8 cellular contexts compared by ENCODE assay signal in the genomic region with DNA sequence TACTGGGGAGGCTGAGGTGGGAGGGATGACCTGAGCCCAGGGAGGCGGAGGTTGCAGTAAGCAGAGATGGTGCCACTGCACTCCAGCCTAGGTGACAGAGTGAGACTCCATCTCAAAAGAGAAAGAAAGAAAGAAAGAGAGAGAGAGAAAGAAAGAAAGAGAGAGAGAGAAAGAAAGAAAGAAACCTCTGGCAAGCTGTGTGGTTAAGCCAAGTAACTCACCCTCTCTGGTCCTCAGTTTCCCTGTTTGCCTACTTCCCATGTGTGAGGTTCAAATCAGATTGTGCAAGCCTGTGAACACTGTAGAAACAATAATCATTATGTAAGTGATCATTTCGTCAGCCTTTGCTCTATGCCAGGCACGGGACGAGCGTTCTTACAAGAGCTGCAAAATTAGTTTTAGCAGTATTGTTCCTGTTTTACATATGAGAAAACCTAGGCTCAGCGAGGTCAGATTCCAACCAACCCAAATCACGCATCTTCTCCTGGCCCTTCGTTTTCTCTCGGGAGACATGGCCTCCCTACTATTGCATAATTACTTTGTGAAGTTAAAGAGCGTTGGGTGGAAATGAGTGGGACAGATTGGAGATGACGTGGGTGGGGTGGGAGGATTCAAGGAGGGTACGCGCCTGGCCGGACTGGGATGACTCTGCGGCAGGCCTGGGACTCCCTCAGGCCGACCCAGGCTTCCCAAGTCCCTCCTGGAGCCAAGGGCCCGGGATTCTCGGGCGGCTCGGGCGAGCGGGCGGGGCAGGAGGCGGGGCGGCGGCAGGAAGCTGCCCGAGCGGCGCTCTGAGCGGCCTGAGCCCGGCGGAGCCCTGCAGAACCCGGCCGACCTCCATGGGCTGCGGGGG. TPM values are rescaled to one million over a fixed set of nuclear protein-coding genes. Genes with fewer than 3 reads are reported as not detected.
DNase-seq lines count a peak whose midpoint lies in the region; ATAC-seq, FAIRE-seq and TF ChIP-seq lines count a peak whose summit lies in the region.

A gene with protein sequence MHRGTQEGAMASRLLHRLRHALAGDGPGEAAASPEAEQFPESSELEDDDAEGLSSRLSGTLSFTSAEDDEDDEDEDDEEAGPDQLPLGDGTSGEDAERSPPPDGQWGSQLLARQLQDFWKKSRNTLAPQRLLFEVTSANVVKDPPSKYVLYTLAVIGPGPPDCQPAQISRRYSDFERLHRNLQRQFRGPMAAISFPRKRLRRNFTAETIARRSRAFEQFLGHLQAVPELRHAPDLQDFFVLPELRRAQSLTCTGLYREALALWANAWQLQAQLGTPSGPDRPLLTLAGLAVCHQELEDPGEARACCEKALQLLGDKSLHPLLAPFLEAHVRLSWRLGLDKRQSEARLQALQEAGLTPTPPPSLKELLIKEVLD (plus strand): TSS at position 770 of the 853 bp plus-strand sequence. CDS start 121 bp downstream, outside the sequence.

- POLR2A ChIA-PET in Panc1 (lab: Charles Lee): interaction anchor here (0.6 kb wide), 1 partner anchor 610 kb away, joined by 4 read pairs; no protein-coding TSS in a partner anchor

- H3K9me3 ChIP-seq in Panc1 (ENCODE audit: control insufficient read depth, insufficient read depth, low read depth, low read length) (no peaks in the 10 kb centered on the region), astrocyte (ENCODE audit: insufficient read depth, low read depth, low read length) (no peaks in the 10 kb centered on the region), heart right ventricle (no peaks in the 10 kb centered on the region), osteoblast (ENCODE audit: low read depth, low read length) (no peaks in the 10 kb centered on the region)

- peak within 1 kb of the TSS; percentile 37 for H3K27ac Mint-ChIP-seq in astrocyte (ENCODE audit: unreplicated experiment)

- H3K4me1 Mint-ChIP-seq in astrocyte (ENCODE audit: low read depth, unreplicated experiment): peaks cover 22% of the 10 kb centered on the region

- intact Hi-C loops in Panc1 (cut with micrococcal nuclease; ENCODE audit: unreplicated experiment): no loop called here
- intact Hi-C loops in heart right ventricle (cut with DNase I): loop anchor here in 3 of 10 donors (10.0 kb wide), 3 partner anchors 52 to 142 kb away; a partner anchor contains a TSS

- H3K27me3 Mint-ChIP-seq in astrocyte (ENCODE audit: low read depth, unreplicated experiment): no peaks in the 10 kb centered on the region

- no peaks in the 10 kb centered on the region; the same call in 1 of the 2 replicates for H3K36me3 ChIP-seq in Panc1 (ENCODE audit: control insufficient read depth, insufficient read depth, low read length)
- peaks cover 3% of the 10 kb centered on the region for H3K36me3 ChIP-seq in astrocyte (ENCODE audit: insufficient read depth, low read length)
- peaks cover 0 to 28% (median 0%) of the 10 kb centered on the region in 9 donors for H3K36me3 ChIP-seq in heart right ventricle
- peaks cover 6% of the 10 kb centered on the region for H3K36me3 ChIP-seq in osteoblast (ENCODE audit: insufficient read depth, low read length)

- H2AFZ ChIP-seq in astrocyte (ENCODE audit: low read depth, low read length) (peak within 1 kb of the TSS; percentile 83), osteoblast (ENCODE audit: low read length) (peak within 1 kb of the TSS; percentile 88)

- in situ Hi-C loops in Panc1 (cut with HindIII; ENCODE audit: low pct_unique_long_range_greater_than_20kb, low sequenced_read_pairs): no loop called here

- peak within 1 kb of the TSS; percentile 75 for H3K9ac ChIP-seq in astrocyte (ENCODE audit: low read length)

- no peaks in the 10 kb centered on the region for H3K27me3 ChIP-seq in Panc1 (ENCODE audit: control insufficient read depth, insufficient read depth, low read length)
- no peaks in the 10 kb centered on the region for H3K27me3 ChIP-seq in astrocyte (ENCODE audit: insufficient read depth, low read length)
- H3K27me3 ChIP-seq in heart right ventricle: no peaks in the 10 kb centered on the region
- no peaks in the 10 kb centered on the region for H3K27me3 ChIP-seq in osteoblast (ENCODE audit: insufficient read depth, low read length)

- peaks cover 8% of the 10 kb centered on the region for H3K36me3 Mint-ChIP-seq in astrocyte (ENCODE audit: low read depth, unreplicated experiment)

- ATAC-seq in HG03432 (IDR thresholded peaks at IDR 0.05; ENCODE audit: unreplicated experiment): peak; percentile 49
- ATAC-seq in Panc1: peak; percentile 97
- peak; percentile 88 to 92 (median 89) for ATAC-seq in heart right ventricle
- no peak for ATAC-seq in GM21619 (IDR thresholded peaks at IDR 0.05; ENCODE audit: unreplicated experiment)

- CTCF ChIA-PET in Panc1 (lab: Charles Lee): no interaction called here

- FAIRE-seq in astrocyte (lab: Jason Lieb, UNC): no peak

- H3K4me3 ChIP-seq in Panc1 (ENCODE audit: low read depth in 2 of 2, low read length in 2 of 2): peak within 1 kb of the TSS; percentile 65 to 67
- peak within 1 kb of the TSS; percentile 71 for H3K4me3 ChIP-seq in astrocyte (ENCODE audit: insufficient read depth, low read depth, low read length)
- peak within 1 kb of the TSS; percentile 49 to 90 (median 75) for H3K4me3 ChIP-seq in heart right ventricle
- H3K4me3 ChIP-seq in osteoblast (ENCODE audit: insufficient read depth, low read length): peak within 1 kb of the TSS; percentile 84

- peak within 1 kb of the TSS; percentile 91 for H3K4me2 ChIP-seq in astrocyte (ENCODE audit: low read length)
- H3K4me2 ChIP-seq in osteoblast (ENCODE audit: insufficient read depth, low read length): peak within 1 kb of the TSS; percentile 96

- WGBS in heart right ventricle, 2 donors: 4% methylated on average over 33 to 35 of the region's 35 CpGs

- BruUV-seq in Panc1 (replicated peaks; lab: Mats Ljungman, UMichigan): no TSS peak

- peaks cover 17% of the 10 kb centered on the region for H3K4me1 ChIP-seq in Panc1 (ENCODE audit: control insufficient read depth, insufficient read depth, low read length)
- peaks cover 24% of the 10 kb centered on the region for H3K4me1 ChIP-seq in astrocyte (ENCODE audit: insufficient read depth, low read length)
- H3K4me1 ChIP-seq in heart right ventricle: peaks cover 7 to 59% (median 39%) of the 10 kb centered on the region in 9 donors
- peaks cover 40% of the 10 kb centered on the region for H3K4me1 ChIP-seq in osteoblast (ENCODE audit: insufficient read depth, low read length)

- H4K20me1 ChIP-seq in astrocyte (ENCODE audit: insufficient read depth, low read length) (peaks cover 12% of the 10 kb centered on the region), osteoblast (ENCODE audit: insufficient read depth, low read length) (peaks cover 11% of the 10 kb centered on the region)

- H3K27ac ChIP-seq in Panc1 (ENCODE audit: low read length) (peak within 1 kb of the TSS; percentile 88), astrocyte (ENCODE audit: low read depth, low read length) (peak within 1 kb of the TSS; percentile 65), heart right ventricle (peak within 1 kb of the TSS; percentile 78 to 99 (median 95)), osteoblast (ENCODE audit: low read depth, low read length) (peak within 1 kb of the TSS; percentile 69)

- peak; percentile 23 for DNase-seq in DMS153 (lab: John Stamatoyannopoulos, UW)
- DNase-seq in Panc1 (ENCODE audit: low read depth, low spot score): no peak
- peak; percentile 92 for DNase-seq in astrocyte (ENCODE audit: low read depth)
- peak; percentile 89 to 92 for DNase-seq in heart right ventricle
- DNase-seq in osteoblast (ENCODE audit: insufficient read length, low spot score, missing footprints): peak; percentile 98
- no peak for DNase-seq in KG1 (lab: John Stamatoyannopoulos, UW)

- TF ChIP-seq CTCF in Panc1 (IDR thresholded peaks at IDR 0.05): no peak
- no peak for TF ChIP-seq CTCF in astrocyte (IDR thresholded peaks at IDR 0.05; ENCODE audit: insufficient read depth, low read depth, low read length)
- no peak for TF ChIP-seq CTCF in heart right ventricle (IDR thresholded peaks at IDR 0.05)
- TF ChIP-seq CTCF in osteoblast (IDR thresholded peaks at IDR 0.05; ENCODE audit: extremely low read depth, low read depth, low read length): no peak

- H3K79me2 ChIP-seq in astrocyte (ENCODE audit: insufficient read depth, low read length) (peaks cover 13% of the 10 kb centered on the region), osteoblast (ENCODE audit: insufficient read depth, low read length) (peaks cover 21% of the 10 kb centered on the region)

- H3K4me3 Mint-ChIP-seq in astrocyte (ENCODE audit: unreplicated experiment): peak within 1 kb of the TSS; percentile 85

- peaks cover 2% of the 10 kb centered on the region for H3K9me3 Mint-ChIP-seq in astrocyte (ENCODE audit: unreplicated experiment)

RNA-seq across cellular contexts. Expression of the gene that starts here (rescaled TPM):
- total RNA-seq in Panc1 (2021; ENCODE audit: unreplicated experiment): 25.7 TPM
- polyA plus RNA-seq in Panc1 (2012; ENCODE audit: insufficient read length): 46.1 TPM
- 13.3 and 14.2 TPM in 2 replicates for total RNA-seq in astrocyte
- total RNA-seq in heart right ventricle: 10 to 100 TPM; 15.4 to 27.0 (median 19.3) TPM
- 10 to 100 TPM; 15.8 to 18.0 TPM for polyA plus RNA-seq in heart right ventricle
- 69.0 and 101 TPM in 2 replicates for total RNA-seq in osteoblast

Comparison
In these comparisons a context has a peak if more than half of its experiments do, and no peak if none do; other contexts are left out.
1. DNase-seq: peak in DMS153 (single experiment), astrocyte (single experiment), heart right ventricle (2 of 2) and osteoblast (single experiment); none in Panc1 (single experiment) and KG1 (single experiment).
2. Peak in every context shown above with its lines, with median percentiles within 50 percentile points of each other: H3K27ac ChIP-seq and H3K4me3 ChIP-seq.